ENCODE assay signal across 9 cellular contexts in genomic region chr4:48033825-48034413, GRCh38. TPM values are rescaled to one million over a fixed set of nuclear protein-coding genes. Genes with fewer than 3 reads are reported as not detected.
DNase-seq lines count a peak whose midpoint lies in the region; ATAC-seq and TF ChIP-seq lines count a peak whose summit lies in the region.
"Had no signal": no experiment of that assay in that cellular context is flagged by ENCODE, and none has a peak within 500 bp of the region (broad histone marks: within the 10 kb centered on the region; RNA-seq: fewer than 3 reads in every experiment).

No MANE protein-coding gene starts in this region.

- no peaks in the 10 kb centered on the region; the same call in 1 of the 2 replicates for H3K27me3 ChIP-seq in BE2C

- TF ChIP-seq CTCF in BE2C (IDR thresholded peaks at IDR 0.05; ENCODE audit: low read depth, low read length) (peak; percentile 68), coronary artery (IDR thresholded peaks at IDR 0.05) (no peak)

- H3K4me1 ChIP-seq in BE2C = no peaks in the 10 kb centered on the region

- no peak overlapping the region for H3K27ac ChIP-seq in coronary artery

- no peaks in the 10 kb centered on the region for H3K36me3 ChIP-seq in BE2C

- ATAC-seq in GM19035 (IDR thresholded peaks at IDR 0.05; ENCODE audit: unreplicated experiment) = peak; percentile 42

- no peak overlapping the region for H3K4me3 ChIP-seq in BE2C (ENCODE audit: low read depth, low read length)
- no peak overlapping the region for H3K4me3 ChIP-seq in coronary artery

- DNase-seq in BE2C (peak; percentile 48), NAMALWA (ENCODE audit: low spot score) (peak; percentile 84), fibroblast of gingiva (ENCODE audit: low read depth) (peak; percentile 4), foreskin melanocyte (no peak), coronary artery (ENCODE audit: low spot score) (no peak)
- DNase-seq in activated CD8-positive, alpha-beta memory T cell treated with anti-CD3 and anti-CD28 coated beads for 24 hours = peak; percentile 78
- peak; percentile 69 to 72 for DNase-seq in stimulated activated CD4-positive, alpha-beta T cell treated with anti-CD3 and anti-CD28 coated beads, Interleukin-2, amount 100 ng/mL, for 24 hours

- no peaks in the 10 kb centered on the region for H3K9me3 ChIP-seq in BE2C

RNA-seq across cellular contexts. Expression of gene NIPAL1, which starts 17.3 kb away (rescaled TPM):
- 1.1 TPM for polyA plus RNA-seq in BE2C (2012; ENCODE audit: insufficient read depth, insufficient read length, low read depth)

RNA-seq across cellular contexts. Expression of gene CNGA1, which starts 17.4 kb away (rescaled TPM):
- not detected for polyA plus RNA-seq in BE2C (2012; ENCODE audit: insufficient read depth, insufficient read length, low read depth)
- polyA plus RNA-seq: neural cell had no signal

Comparison
In these comparisons a context has a peak if more than half of its experiments do, and no peak if none do; other contexts are left out.
1. DNase-seq: peak in BE2C (single experiment), NAMALWA (single experiment), activated CD8-positive, alpha-beta memory T cell treated with anti-CD3 and anti-CD28 coated beads for 24 hours (single experiment), fibroblast of gingiva (single experiment) and stimulated activated CD4-positive, alpha-beta T cell treated with anti-CD3 and anti-CD28 coated beads, Interleukin-2, amount 100 ng/mL, for 24 hours (2 of 2); none in foreskin melanocyte (single experiment) and coronary artery (single experiment).